17 cellular contexts compared by ENCODE assay signal in the genomic region with DNA sequence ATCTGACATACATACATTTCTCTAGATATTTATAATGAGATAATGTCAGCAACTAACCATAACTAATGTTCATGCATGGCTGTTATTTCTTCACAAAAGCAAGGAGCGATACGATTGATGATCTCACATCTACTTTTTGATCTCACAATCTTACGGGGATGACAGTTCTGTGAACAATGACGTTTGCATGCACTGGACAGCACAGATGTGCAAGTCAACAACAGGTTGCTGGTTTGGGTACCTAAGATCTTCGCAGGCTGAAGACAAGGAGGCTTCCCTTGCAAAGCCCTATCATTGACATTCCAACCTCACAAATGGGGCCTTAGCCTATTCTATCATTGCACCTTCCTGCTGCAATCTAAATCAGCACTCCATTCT. TPM values are rescaled to one million over a fixed set of nuclear protein-coding genes. Genes with fewer than 3 reads are reported as not detected.
DNase-seq lines count a peak whose midpoint lies in the region; ATAC-seq, FAIRE-seq and TF ChIP-seq lines count a peak whose summit lies in the region.
"Had no signal": no experiment of that assay in that cellular context is flagged by ENCODE, and none has a peak within 500 bp of the region (broad histone marks: within the 10 kb centered on the region; RNA-seq: fewer than 3 reads in every experiment).

No MANE protein-coding gene starts in this region.

- intact Hi-C loops in CD4-positive, alpha-beta memory T cell (cut with micrococcal nuclease), result no loop called here
- intact Hi-C loops in GM12878 (cut with micrococcal nuclease; ENCODE audit: unreplicated experiment), result loop anchor here (5.0 kb wide), 2 partner anchors 260 to 485 kb away; a partner anchor contains a TSS

- no TSS peak for BruUV-seq in GM12878 (replicated peaks; lab: Mats Ljungman, UMichigan)

- ATAC-seq in GM12878 (peak; percentile 56), WTC11 (no peak)
- ATAC-seq: heart right ventricle had no signal

- POLR2A ChIA-PET in CD4-positive, alpha-beta memory T cell (lab: Charles Lee; ENCODE audit: partially characterized antibody), result interaction anchor here (0.8 to 1.8 kb wide), 2 partner anchors 11 to 18 kb away, joined by 3 to 5 read pairs; no protein-coding TSS in a partner anchor
- POLR2A ChIA-PET in GM12878 (lab: Charles Lee) (no interaction called here), WTC11 (lab: Charles Lee) (no interaction called here)

- DNase-seq in CD4-positive, alpha-beta memory T cell, result no peak
- DNase-seq in GM12878 (ENCODE audit: low read depth, low spot score), result no peak
- DNase-seq in NCI-H345 treated with DMSO at 0.1 percent for 48 hours (lab: John Stamatoyannopoulos, UW; ENCODE audit: unreplicated experiment), result no peak
- DNase-seq in BE2C, result no peak
- DNase-seq in WTC11 (ENCODE audit: low spot score), result no peak
- DNase-seq: cerebellar nuclear complex; DMS79; HCEC 1CT; heart right ventricle; NCI-H1417 treated with DMSO at 0.1 percent for 48 hours; stimulated activated CD4-positive, alpha-beta T cell treated with anti-CD3 and anti-CD28 coated beads, Interleukin-4, amount 100 ng/mL, for 1 hour; testis had no signal

- no peak overlapping the region for H2AFZ ChIP-seq in KMS-11 (ENCODE audit: low read depth)
- H2AFZ ChIP-seq in GM12878 (ENCODE audit: control insufficient read depth, low read depth, low read length), result no peak overlapping the region

- H4K20me1 ChIP-seq in BLaER1 treated with 17β-estradiol and CSF1 and Interleukin-3, amounts not matched to agents 10 nM and 100 nM, result no peaks in the 10 kb centered on the region
- no peaks in the 10 kb centered on the region for H4K20me1 ChIP-seq in KMS-11 (ENCODE audit: insufficient read depth)
- no peaks in the 10 kb centered on the region for H4K20me1 ChIP-seq in GM12878 (ENCODE audit: control insufficient read depth, insufficient read depth)

- SMC1A ChIA-PET in GM12878 (lab: Charles Lee; ENCODE audit: uncharacterized antibody, unreplicated experiment), result interaction anchor here (0.6 to 3.4 kb wide), 16 partner anchors 20 to 493 kb away, joined by 3 to 20 read pairs (median 5); no protein-coding TSS in a partner anchor

- TF ChIP-seq POLR2A in GM12878 (IDR thresholded peaks at IDR 0.05; ENCODE audit: low read depth, low read length), result no peak

- no peaks in the 10 kb centered on the region for H3K27me3 ChIP-seq in BLaER1 treated with 17β-estradiol and CSF1 and Interleukin-3, amounts not matched to agents 10 nM and 100 nM
- no peaks in the 10 kb centered on the region for H3K27me3 ChIP-seq in CD4-positive, alpha-beta memory T cell (ENCODE audit: insufficient read depth, low read length)
- H3K27me3 ChIP-seq in KMS-11 (ENCODE audit: insufficient read depth, low read depth), result no peaks in the 10 kb centered on the region
- no peaks in the 10 kb centered on the region for H3K27me3 ChIP-seq in GM12878 (replicated peaks in 1 of 2; ENCODE audit: control insufficient read depth in 2 of 2, insufficient read depth in 2 of 2, low read length in 1 of 2)
- H3K27me3 ChIP-seq in BE2C, result no peaks in the 10 kb centered on the region
- H3K27me3 ChIP-seq: heart right ventricle, testis had no signal

- 27% methylated on average over 5 of the region's 5 CpGs for WGBS in GM12878 (ENCODE audit: insufficient coverage, insufficient replicate concordance, low lambda C conversion rate, missing lambda C conversion rate)

- H3K36me3 ChIP-seq in BLaER1 treated with 17β-estradiol and CSF1 and Interleukin-3, amounts not matched to agents 10 nM and 100 nM, result no peaks in the 10 kb centered on the region
- H3K36me3 ChIP-seq in CD4-positive, alpha-beta memory T cell (ENCODE audit: insufficient read depth, low read length), result no peaks in the 10 kb centered on the region
- no peaks in the 10 kb centered on the region for H3K36me3 ChIP-seq in KMS-11 (ENCODE audit: insufficient read depth)
- H3K36me3 ChIP-seq in GM12878 (ENCODE audit: control insufficient read depth in 2 of 2, insufficient read depth in 2 of 2, low read length in 1 of 2), result no peaks in the 10 kb centered on the region
- H3K36me3 ChIP-seq in BE2C, result no peaks in the 10 kb centered on the region
- H3K36me3 ChIP-seq: heart right ventricle had no signal

- peak; percentile 62 for FAIRE-seq in GM12878 (lab: Jason Lieb, UNC)
- FAIRE-seq: islet of Langerhans had no signal

- CTCF ChIA-PET in CD4-positive, alpha-beta memory T cell (lab: Charles Lee; ENCODE audit: partially characterized antibody), result interaction anchor here (0.9 kb wide), 1 partner anchor 62 kb away, joined by 3 read pairs; no protein-coding TSS in a partner anchor
- CTCF ChIA-PET in GM12878 (lab: Yijun Ruan, JAX), result interaction anchor here (1.0 to 1.9 kb wide), 6 partner anchors 18 to 163 kb away, joined by 3 to 8 read pairs (median 6); no protein-coding TSS in a partner anchor
- CTCF ChIA-PET in WTC11 (lab: Charles Lee), result no interaction called here

- peaks cover 0 to 2% of the 10 kb centered on the region in 2 donors for H3K36me3 Mint-ChIP-seq in CD4-positive, alpha-beta memory T cell
- no peaks in the 10 kb centered on the region; the same call in 1 of the 2 replicates for H3K36me3 Mint-ChIP-seq in WTC11

- H3K9me3 Mint-ChIP-seq in CD4-positive, alpha-beta memory T cell, result peaks cover 0 to 5% (median 0%) of the 10 kb centered on the region in 8 donors
- no peaks in the 10 kb centered on the region; the same call in 1 of the 2 replicates for H3K9me3 Mint-ChIP-seq in WTC11

- in situ Hi-C loops in GM12878 (cut with MboI), result no loop called here

- peak overlapping the region in 4 of 11 experiments; percentile 13 to 73 (median 50); a peak in 4 of 22 replicates for H3K9ac ChIP-seq in BLaER1 treated with 17β-estradiol and CSF1 and Interleukin-3, amounts not matched to agents 10 nM and 100 nM
- H3K9ac ChIP-seq in KMS-11 (no peak overlapping the region), GM12878 (ENCODE audit: control insufficient read depth, insufficient read depth, low read length) (no peak overlapping the region)

- 0 out of 4 replicates have a peak, but pooled peaks of 1 of the 2 experiments have one; percentile 19 for TF ChIP-seq EP300 in GM12878 (IDR thresholded peaks at IDR 0.05; ENCODE audit: borderline replicate concordance in 1 of 2, control insufficient read depth in 1 of 2, low read depth in 2 of 2, low read length in 2 of 2)

- H3K4me2 ChIP-seq in BLaER1 treated with 17β-estradiol and CSF1 and Interleukin-3, amounts not matched to agents 10 nM and 100 nM, result peak overlapping the region; percentile 63 to 82 (median 72)
- H3K4me2 ChIP-seq in KMS-11, result peak overlapping the region; percentile 36; the same call in 1 of the 2 replicates
- peak overlapping the region; percentile 78 for H3K4me2 ChIP-seq in GM12878 (ENCODE audit: control insufficient read depth, insufficient read depth)

- no peak for TF ChIP-seq CTCF in KMS-11 (conservative IDR thresholded peaks at IDR 0.05; ENCODE audit: low read depth, low read length)
- TF ChIP-seq CTCF in GM12878 (IDR thresholded peaks at IDR 0.05 in 2 of 3, conservative IDR thresholded peaks at IDR 0.05 in 1 of 3; ENCODE audit: control insufficient read depth in 2 of 3, extremely low read depth in 1 of 3, insufficient read depth in 1 of 3, low read depth in 3 of 3, low read length in 3 of 3), result no peak
- no peak for TF ChIP-seq CTCF in BE2C (IDR thresholded peaks at IDR 0.05; ENCODE audit: low read depth, low read length)
- TF ChIP-seq CTCF in WTC11 (IDR thresholded peaks at IDR 0.05), result no peak

- no peak overlapping the region for H3K4me3 ChIP-seq in BLaER1 treated with 17β-estradiol and CSF1 and Interleukin-3, amounts not matched to agents 10 nM and 100 nM
- H3K4me3 ChIP-seq in CD4-positive, alpha-beta memory T cell (ENCODE audit: low read length in 2 of 2), result no peak overlapping the region
- no peak overlapping the region for H3K4me3 ChIP-seq in KMS-11 (IDR thresholded peaks at IDR 0.05; ENCODE audit: insufficient read depth, low read depth, low read length)
- no peak overlapping the region for H3K4me3 ChIP-seq in GM12878
- no peak overlapping the region for H3K4me3 ChIP-seq in BE2C (ENCODE audit: low read depth, low read length)
- H3K4me3 ChIP-seq: heart right ventricle, lung, testis had no signal

- H3K4me1 ChIP-seq in BLaER1 treated with 17β-estradiol and CSF1 and Interleukin-3, amounts not matched to agents 10 nM and 100 nM, result peaks cover 21 to 38% (median 30%) of the 10 kb centered on the region in 10 experiments
- peaks cover 30% of the 10 kb centered on the region for H3K4me1 ChIP-seq in CD4-positive, alpha-beta memory T cell (ENCODE audit: insufficient read depth, low read length)
- H3K4me1 ChIP-seq in KMS-11 (ENCODE audit: low read depth, poor library complexity, severe bottlenecking) (peaks cover 22% of the 10 kb centered on the region), GM12878 (ENCODE audit: control insufficient read depth, insufficient read depth, low read length) (peaks cover 22% of the 10 kb centered on the region), BE2C (no peaks in the 10 kb centered on the region)
- H3K4me1 ChIP-seq: heart right ventricle, testis had no signal

- H3K27me3 Mint-ChIP-seq in CD4-positive, alpha-beta memory T cell, result no peaks in the 10 kb centered on the region
- H3K27me3 Mint-ChIP-seq in WTC11 (ENCODE audit: low read depth), result no peaks in the 10 kb centered on the region

- TF ChIP-seq RAD21 in GM12878 (IDR thresholded peaks at IDR 0.05; ENCODE audit: insufficient read depth, low read depth, low read length), result no peak

- H3K4me3 Mint-ChIP-seq in CD4-positive, alpha-beta memory T cell, result peak overlapping the region in 4 of 8 donors; percentile 53 to 96 (median 88)
- H3K4me3 Mint-ChIP-seq in WTC11, result no peak overlapping the region

- RAD21 ChIA-PET in GM12878 (lab: Charles Lee; ENCODE audit: unreplicated experiment), result interaction anchor here (0.7 to 4.0 kb wide), 9 partner anchors 15 to 493 kb away, joined by 3 to 24 read pairs (median 6); a partner anchor contains a TSS

- H3K27ac ChIP-seq in BLaER1 treated with 17β-estradiol and CSF1 and Interleukin-3, amounts not matched to agents 10 nM and 100 nM, result peak overlapping the region; percentile 18 to 85 (median 77); a peak in 19 of 22 replicates
- H3K27ac ChIP-seq in CD4-positive, alpha-beta memory T cell (ENCODE audit: low read depth, low read length), result peak overlapping the region; percentile 26
- H3K27ac ChIP-seq in KMS-11, result no peak overlapping the region
- peak overlapping the region; percentile 26 for H3K27ac ChIP-seq in GM12878 (ENCODE audit: control insufficient read depth, insufficient read depth)
- H3K27ac ChIP-seq: testis had no signal

- H3K9me3 ChIP-seq in BLaER1 treated with 17β-estradiol and CSF1 and Interleukin-3, amounts not matched to agents 10 nM and 100 nM (replicated peaks in 1 of 11), result peaks cover 0 to 2% (median 0%) of the 10 kb centered on the region in 11 experiments; a peak in 1 of 22 replicates
- no peaks in the 10 kb centered on the region for H3K9me3 ChIP-seq in CD4-positive, alpha-beta memory T cell (ENCODE audit: control insufficient read depth in 1 of 2, low read length in 2 of 2)
- H3K9me3 ChIP-seq in GM12878 (replicated peaks; ENCODE audit: control insufficient read depth, insufficient read depth, low read length) (no peaks in the 10 kb centered on the region; the same call in 1 of the 3 replicates), BE2C (no peaks in the 10 kb centered on the region)
- H3K9me3 ChIP-seq: heart right ventricle, testis had no signal

- H3K79me2 ChIP-seq in KMS-11 (ENCODE audit: insufficient read depth, low read depth) (no peaks in the 10 kb centered on the region), GM12878 (ENCODE audit: control insufficient read depth, insufficient read depth, low read length) (no peaks in the 10 kb centered on the region; the same call in 1 of the 2 replicates)

- H3K4me1 Mint-ChIP-seq in CD4-positive, alpha-beta memory T cell, result peaks cover 7 to 21% (median 18%) of the 10 kb centered on the region in 4 donors
- H3K4me1 Mint-ChIP-seq in WTC11, result peaks cover 31% of the 10 kb centered on the region

- H3K27ac Mint-ChIP-seq in CD4-positive, alpha-beta memory T cell, result peak overlapping the region; percentile 80 to 99 (median 97)
- no peak overlapping the region for H3K27ac Mint-ChIP-seq in WTC11

RNA-seq across cellular contexts. Expression of a gene that starts 53.6 kb away (rescaled TPM):
- total RNA-seq in CD4-positive, alpha-beta memory T cell, result 10 to 100 TPM in 1 of 2 experiments, 1 to 10 TPM in 1; 8.4 to 12.8 TPM
- polyA plus RNA-seq in CD4-positive, alpha-beta memory T cell, result 1 to 10 TPM; 4.5 TPM
- total RNA-seq in GM12878 (2013; cell fraction: nucleolus; rRNA removed), result 12.6 and 19.3 TPM in 2 replicates
- total RNA-seq in GM12878 (2014; rRNA removed), result 4.0 and 4.1 TPM in 2 replicates
- 2.3 and 2.8 TPM in 2 replicates for total RNA-seq in GM12878 (2014; rRNA removed; fragmentation: Illumina TruSeq; extraction: Trizol)
- 2.0 and 2.3 TPM in 2 replicates for total RNA-seq in GM12878 (2021)
- not detected for polyA plus RNA-seq in GM12878 (2011; ENCODE audit: low read depth)
- 7.0 and 8.2 TPM in 2 replicates for polyA plus RNA-seq in GM12878 (2011; rRNA removed)
- polyA plus RNA-seq in GM12878 (2011; cell fraction: cytosol; rRNA removed), result 4.0 and 4.1 TPM in 2 replicates
- polyA plus RNA-seq in GM12878 (2011; cell fraction: nucleus; rRNA removed), result 10.2 and 13.2 TPM in 2 replicates
- 0.66 and 0.74 TPM in 2 replicates for polyA plus RNA-seq in GM12878 (2012)
- 2.6 and 3.4 TPM in 2 replicates for polyA plus RNA-seq in GM12878 (2014; fragmentation: Illumina TruSeq; extraction: Trizol)
- 1 to 10 TPM; 1.8 to 1.9 TPM for polyA plus RNA-seq in GM12878 (2014; fragmentation: Nextera tagmentation; extraction: Ambion mirVana)
- 1.8 and 1.9 TPM in 2 replicates for polyA plus RNA-seq in GM12878 (2014; rRNA removed)
- 1 to 10 TPM; 1.4 to 2.5 TPM for polyA plus RNA-seq in GM12878 (2016; fragmentation: Nextera tagmentation; extraction: Ambion mirVana)
- polyA minus RNA-seq in GM12878 (2011; rRNA and poly(A)+ RNA removed), result 6.9 and 10.4 TPM in 2 replicates
- polyA minus RNA-seq in GM12878 (2011; cell fraction: cytosol; rRNA and poly(A)+ RNA removed), result 1.7 and 4.9 TPM in 2 replicates
- polyA minus RNA-seq in GM12878 (2011; cell fraction: nucleus; rRNA and poly(A)+ RNA removed), result 21.4 and 23.9 TPM in 2 replicates
- polyA plus RNA-seq in BE2C (2012; ENCODE audit: insufficient read depth, insufficient read length, low read depth), result 1.8 TPM
- 0.25 to 0.37 TPM (median 0.32 TPM) in 3 replicates for total RNA-seq in WTC11 (2021)
- total RNA-seq: LHCN-M2, lung had no signal
- polyA plus RNA-seq: heart right ventricle had no signal
